ENCODE assay signal across 18 cellular contexts in the genomic region with DNA sequence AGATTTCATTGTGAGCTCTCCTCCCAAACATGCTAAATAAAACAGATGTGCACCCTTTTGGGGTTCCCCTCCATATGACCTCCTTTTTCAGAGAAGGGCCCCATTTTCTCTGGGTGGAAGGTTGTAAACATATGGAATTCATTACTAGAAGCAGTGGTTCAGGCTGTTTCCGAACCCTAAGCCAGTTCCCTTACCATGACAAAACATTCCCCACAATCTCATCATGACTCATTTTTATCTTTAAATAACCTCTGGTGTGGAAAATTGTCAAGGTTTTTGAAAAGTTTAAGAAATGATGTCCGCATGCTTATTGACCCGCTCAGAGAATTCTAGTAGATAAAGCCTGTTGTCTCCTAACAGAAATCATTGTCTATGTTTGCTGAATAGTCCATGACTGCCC.
A peak's percentile ranks its signal among the peaks of the same experiment; 100 is the strongest.
DNase-seq lines count a peak whose midpoint lies in the region; TF ChIP-seq lines count a peak whose summit lies in the region.
"Had no signal": no experiment of that assay in that cellular context is flagged by ENCODE, and none has a peak within 500 bp of the region (broad histone marks: within the 10 kb centered on the region; RNA-seq: fewer than 3 reads in every experiment).

No MANE protein-coding gene starts in this region.

- no peak overlapping the region for H2AFZ ChIP-seq in smooth muscle cell (ENCODE audit: low read depth)

- H3K4me1 ChIP-seq in adipocyte (ENCODE audit: control insufficient read depth, insufficient read depth, low read length) (peaks cover 34% of the 10 kb centered on the region), smooth muscle cell (ENCODE audit: low read depth) (no peaks in the 10 kb centered on the region)

- H3K27ac ChIP-seq in smooth muscle cell (ENCODE audit: low read depth) = no peak overlapping the region
- H3K27ac ChIP-seq: RWPE1, transverse colon had no signal

- DNase-seq in GM03348 (ENCODE audit: low spot score) (peak; percentile 62), adipocyte (ENCODE audit: low read depth) (peak; percentile 69), fibroblast of villous mesenchyme (ENCODE audit: low read depth) (peak; percentile 57), smooth muscle cell (lab: John Stamatoyannopoulos, UW; ENCODE audit: unreplicated experiment) (no peak), NCI-H1048 (lab: John Stamatoyannopoulos, UW) (no peak), LoVo (ENCODE audit: low spot score) (no peak), GM20000 (ENCODE audit: low spot score) (no peak), AML-193 (lab: John Stamatoyannopoulos, UW) (no peak)
- DNase-seq: activated CD8-positive, alpha-beta memory T cell treated with anti-CD3 and anti-CD28 coated beads for 24 hours; anterior cingulate cortex; effector memory CD4-positive, alpha-beta T cell; NCI-H1092; NCI-H2171; T-helper 1 cell; transverse colon had no signal

- H3K27me3 ChIP-seq in adipocyte (replicated peaks; ENCODE audit: control insufficient read depth, insufficient read depth, low read length) (no peaks in the 10 kb centered on the region), smooth muscle cell (ENCODE audit: low read depth) (no peaks in the 10 kb centered on the region)
- H3K27me3 ChIP-seq: gastroesophageal sphincter, transverse colon had no signal

- H3K9me3 ChIP-seq in adipocyte (ENCODE audit: control insufficient read depth, low read length) = peaks cover 3% of the 10 kb centered on the region
- no peaks in the 10 kb centered on the region for H3K9me3 ChIP-seq in smooth muscle cell (replicated peaks; ENCODE audit: low read depth)
- H3K9me3 ChIP-seq: transverse colon had no signal

- H3K4me3 ChIP-seq in adipocyte (ENCODE audit: low read length) = peak overlapping the region; percentile 56
- no peak overlapping the region for H3K4me3 ChIP-seq in fibroblast of villous mesenchyme (ENCODE audit: low read depth, low read length)
- no peak overlapping the region for H3K4me3 ChIP-seq in smooth muscle cell
- H3K4me3 ChIP-seq: gastroesophageal sphincter, skin epidermis, transverse colon had no signal

- H3K36me3 ChIP-seq in adipocyte (ENCODE audit: control insufficient read depth, insufficient read depth, low read length, severe bottlenecking) (no peaks in the 10 kb centered on the region), smooth muscle cell (ENCODE audit: low read depth) (no peaks in the 10 kb centered on the region)
- H3K36me3 ChIP-seq: gastroesophageal sphincter, transverse colon had no signal

- no peaks in the 10 kb centered on the region for H4K20me1 ChIP-seq in smooth muscle cell (ENCODE audit: low read depth)

- TF ChIP-seq CTCF in fibroblast of villous mesenchyme (IDR thresholded peaks at IDR 0.05; ENCODE audit: insufficient read depth, low read depth, low read length) = no peak
- no peak for TF ChIP-seq CTCF in smooth muscle cell (IDR thresholded peaks at IDR 0.05; ENCODE audit: borderline replicate concordance, insufficient read depth, poor library complexity, severe bottlenecking)
- no peak for TF ChIP-seq CTCF in GM20000 (IDR thresholded peaks at IDR 0.05; ENCODE audit: extremely low read depth, missing control alignments)

- H3K79me2 ChIP-seq in smooth muscle cell (ENCODE audit: low read depth) = no peaks in the 10 kb centered on the region

- WGBS in smooth muscle cell (ENCODE audit: low lambda C conversion rate) = 14% methylated on average over 3 of the region's 3 CpGs

- peak overlapping the region; percentile 56 for H3K4me2 ChIP-seq in smooth muscle cell

- H3F3A ChIP-seq in smooth muscle cell (ENCODE audit: low read depth) = no peaks in the 10 kb centered on the region

- peak overlapping the region; percentile 78 for H3K9ac ChIP-seq in adipocyte (ENCODE audit: low read length)
- H3K9ac ChIP-seq in smooth muscle cell (ENCODE audit: low read depth) = no peak overlapping the region

Comparison
In these comparisons a context has a peak if more than half of its experiments do, and no peak if none do; other contexts are left out.
1. DNase-seq: peak in GM03348 (single experiment), adipocyte (single experiment) and fibroblast of villous mesenchyme (single experiment); none in smooth muscle cell (single experiment), NCI-H1048 (single experiment), LoVo (single experiment), GM20000 (single experiment) and AML-193 (0 of 2).